15 cellular contexts compared by ENCODE assay signal in the genomic region with DNA sequence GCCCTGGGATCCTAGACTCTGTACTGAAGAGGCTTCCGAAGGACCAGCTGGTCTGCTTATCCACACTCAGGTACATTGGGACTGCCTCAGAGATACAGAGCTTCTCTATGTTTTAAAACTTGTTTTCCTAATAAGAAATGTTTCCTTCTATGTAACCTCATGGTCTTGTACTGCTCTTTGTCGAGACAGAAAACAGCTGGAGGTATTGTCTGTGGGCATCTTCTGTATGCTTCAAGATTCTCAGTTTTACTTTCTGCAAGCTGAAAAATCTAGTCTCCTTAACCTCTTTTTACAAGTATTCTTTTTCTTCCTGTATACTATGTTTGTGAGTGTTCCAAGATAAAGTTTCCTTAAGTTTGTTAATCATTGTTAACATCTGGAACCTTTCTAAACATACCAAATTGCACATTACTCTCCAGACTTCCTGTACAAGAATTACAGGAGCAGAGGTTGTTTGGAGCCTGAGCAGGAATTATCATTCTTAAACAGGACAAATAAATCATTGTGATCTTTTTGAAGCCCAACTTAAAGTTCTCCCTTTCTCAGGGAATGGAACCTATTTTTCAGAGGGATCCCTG.
DNase-seq lines count a peak whose midpoint lies in the region; ATAC-seq and TF ChIP-seq lines count a peak whose summit lies in the region.
"Had no signal": no experiment of that assay in that cellular context is flagged by ENCODE, and none has a peak within 500 bp of the region (broad histone marks: within the 10 kb centered on the region; RNA-seq: fewer than 3 reads in every experiment).

No MANE protein-coding gene starts in this region.

- H3K4me3 ChIP-seq in hepatocyte: no peak overlapping the region
- H3K4me3 ChIP-seq: BLaER1 treated with 17β-estradiol and CSF1 and Interleukin-3, amounts not matched to agents 10 nM and 100 nM; esophagus muscularis mucosa; prostate gland; stomach had no signal

- H4K20me1 ChIP-seq in hepatocyte (ENCODE audit: insufficient read depth, poor library complexity, severe bottlenecking): no peaks in the 10 kb centered on the region
- H4K20me1 ChIP-seq: BLaER1 treated with 17β-estradiol and CSF1 and Interleukin-3, amounts not matched to agents 10 nM and 100 nM had no signal

- 67% methylated on average over 2 of the region's 2 CpGs for WGBS in hepatocyte (ENCODE audit: low lambda C conversion rate, missing lambda C conversion rate)

- H2AFZ ChIP-seq in hepatocyte: no peak overlapping the region

- H3K27me3 ChIP-seq in hepatocyte: no peaks in the 10 kb centered on the region
- H3K27me3 ChIP-seq: BLaER1 treated with 17β-estradiol and CSF1 and Interleukin-3, amounts not matched to agents 10 nM and 100 nM; esophagus muscularis mucosa; stomach had no signal

- DNase-seq in hepatocyte (ENCODE audit: low spot score) (no peak), NCI-H2081 treated with DMSO at 0.1 percent for 48 hours (lab: John Stamatoyannopoulos, UW) (no peak), COR-L47 (lab: John Stamatoyannopoulos, UW) (no peak), islet precursor cell (no peak), SKM-1 treated with dmso at 0.1 percent for 144 hours (lab: John Stamatoyannopoulos, UW; ENCODE audit: unreplicated experiment) (no peak)
- DNase-seq: activated CD8-positive, alpha-beta memory T cell treated with anti-CD3 and anti-CD28 coated beads, Interleukin-2, amount 10 ng/mL, durations not matched to agents 7 days and 5 days; NCI-H226; stimulated activated CD4-positive, alpha-beta T cell treated with anti-CD3 and anti-CD28 coated beads, Interleukin-4, amount 100 ng/mL, for 4 hours; stomach had no signal

- H3K79me2 ChIP-seq in hepatocyte: no peaks in the 10 kb centered on the region

- H3K36me3 ChIP-seq in hepatocyte (replicated peaks; ENCODE audit: insufficient read depth, low read depth): no peaks in the 10 kb centered on the region
- H3K36me3 ChIP-seq: BLaER1 treated with 17β-estradiol and CSF1 and Interleukin-3, amounts not matched to agents 10 nM and 100 nM; esophagus muscularis mucosa; prostate gland; stomach had no signal

- ATAC-seq in GM18870 (IDR thresholded peaks at IDR 0.05; ENCODE audit: unreplicated experiment) (peak; percentile 74), GM21515 (IDR thresholded peaks at IDR 0.05; ENCODE audit: unreplicated experiment) (peak; percentile 66), HG03135 (IDR thresholded peaks at IDR 0.05; ENCODE audit: unreplicated experiment) (peak; percentile 72)
- ATAC-seq: activated CD8-positive, alpha-beta memory T cell treated with anti-CD3 and anti-CD28 coated beads, Interleukin-2, amount 10 ng/mL, durations not matched to agents 7 days and 5 days had no signal

- H3K9me3 ChIP-seq in hepatocyte (ENCODE audit: low read depth): no peaks in the 10 kb centered on the region
- H3K9me3 ChIP-seq: esophagus muscularis mucosa, prostate gland, stomach had no signal

- H3K27ac ChIP-seq in hepatocyte: peak overlapping the region; percentile 14
- H3K27ac ChIP-seq: BLaER1 treated with 17β-estradiol and CSF1 and Interleukin-3, amounts not matched to agents 10 nM and 100 nM; esophagus muscularis mucosa; prostate gland; stomach had no signal

- peak overlapping the region; percentile 50 for H3K4me2 ChIP-seq in hepatocyte
- H3K4me2 ChIP-seq: BLaER1 treated with 17β-estradiol and CSF1 and Interleukin-3, amounts not matched to agents 10 nM and 100 nM had no signal

- TF ChIP-seq CTCF in hepatocyte (IDR thresholded peaks at IDR 0.05; ENCODE audit: poor library complexity): no peak

- peaks cover 19% of the 10 kb centered on the region for H3K4me1 ChIP-seq in hepatocyte (ENCODE audit: insufficient read depth)
- H3K4me1 ChIP-seq: BLaER1 treated with 17β-estradiol and CSF1 and Interleukin-3, amounts not matched to agents 10 nM and 100 nM; prostate gland had no signal

- no peaks in the 10 kb centered on the region for H3K9me2 ChIP-seq in hepatocyte (replicated peaks; ENCODE audit: insufficient read depth)
